ENCODE assay signal across 20 cellular contexts in genomic region chr2:71850306-71850801, GRCh38.
DNase-seq lines count a peak whose midpoint lies in the region; ATAC-seq, FAIRE-seq and TF ChIP-seq lines count a peak whose summit lies in the region.
"Had no signal": no experiment of that assay in that cellular context is flagged by ENCODE, and none has a peak within 500 bp of the region (broad histone marks: within the 10 kb centered on the region; RNA-seq: fewer than 3 reads in every experiment).

No MANE protein-coding gene starts in this region.

- H3K9me3 ChIP-seq in SK-N-SH: no peaks in the 10 kb centered on the region
- H3K9me3 ChIP-seq: BE2C had no signal

- H3F3A ChIP-seq in SK-N-SH (replicated peaks; ENCODE audit: insufficient read depth): no peaks in the 10 kb centered on the region

- H3K36me3 ChIP-seq in SK-N-SH (replicated peaks in 1 of 2; ENCODE audit: control insufficient read depth in 1 of 2, insufficient read depth in 2 of 2, low read length in 1 of 2): no peaks in the 10 kb centered on the region
- H3K36me3 ChIP-seq: BE2C had no signal

- peak; percentile 35 for FAIRE-seq in urothelium cell line (lab: Jason Lieb, UNC)

- CTCF ChIA-PET in SK-N-SH (lab: Yijun Ruan, JAX): interaction anchor here (0.7 to 1.5 kb wide), 4 partner anchors 21 to 300 kb away, joined by 3 read pairs; no protein-coding TSS in a partner anchor

- intact Hi-C loops in left cardiac atrium (cut with DNase I): no loop called here

- peak; percentile 60 for DNase-seq in SK-N-SH
- peak; percentile 53 for DNase-seq in left cardiac atrium
- peak; percentile 5 for DNase-seq in midbrain (lab: John Stamatoyannopoulos, UW)
- DNase-seq in urothelium cell line (ENCODE audit: low spot score): no peak
- DNase-seq in activated T-cell treated with anti-CD3 and anti-CD28 coated beads, Interleukin-2, amount 50 U/mL, for 24 hours: no peak
- DNase-seq: BE2C; Calu3; CD4-positive, alpha-beta T cell; DMS53; HCEC 1CT; NCI-H1092 treated with DMSO at 0.1 percent for 48 hours; NCI-H1694; NCI-H69; NK-92 treated with Interleukin-12 subunit alpha and Interleukin-12 subunit beta, amount 100 ng/mL, for 24 hours; SIG-M5 had no signal

- H3K9me3 Mint-ChIP-seq in activated T-cell treated with anti-CD3 and anti-CD28 coated beads, Interleukin-2, amount 50 U/mL, for 24 hours: no peaks in the 10 kb centered on the region
- H3K9me3 Mint-ChIP-seq: CD4-positive, alpha-beta T cell had no signal

- H3K27me3 Mint-ChIP-seq in activated T-cell treated with anti-CD3 and anti-CD28 coated beads, Interleukin-2, amount 50 U/mL, for 24 hours: peaks cover 15% of the 10 kb centered on the region

- H3K4me3 Mint-ChIP-seq in activated T-cell treated with anti-CD3 and anti-CD28 coated beads, Interleukin-2, amount 50 U/mL, for 24 hours: no peak overlapping the region
- H3K4me3 Mint-ChIP-seq: CD4-positive, alpha-beta T cell had no signal

- no peak overlapping the region for H3K27ac ChIP-seq in SK-N-SH (ENCODE audit: low read depth in 2 of 2, low read length in 1 of 2)
- H3K27ac ChIP-seq: 22Rv1, KMS-11 had no signal

- no peaks in the 10 kb centered on the region for H3K27me3 ChIP-seq in SK-N-SH (ENCODE audit: insufficient read depth)
- H3K27me3 ChIP-seq: BE2C had no signal

- H3K4me1 ChIP-seq in SK-N-SH (ENCODE audit: control insufficient read depth in 1 of 2, insufficient read depth in 2 of 2, low read depth in 1 of 2, low read length in 1 of 2): peaks cover 0 to 18% of the 10 kb centered on the region in 2 experiments; a peak in 1 of 4 replicates
- H3K4me1 ChIP-seq: BE2C had no signal

- 71% methylated on average over 7 of the region's 8 CpGs for WGBS in SK-N-SH (ENCODE audit: low lambda C conversion rate)

- TF ChIP-seq CTCF in SK-N-SH (IDR thresholded peaks at IDR 0.05): no peak

- no peaks in the 10 kb centered on the region for H3K79me2 ChIP-seq in SK-N-SH (ENCODE audit: insufficient read depth)

- no peak for TF ChIP-seq RAD21 in SK-N-SH (IDR thresholded peaks at IDR 0.05; ENCODE audit: low read length)

- H3K9ac ChIP-seq in SK-N-SH: no peak overlapping the region
- H3K9ac ChIP-seq: KMS-11 had no signal

- H3K36me3 Mint-ChIP-seq in activated T-cell treated with anti-CD3 and anti-CD28 coated beads, Interleukin-2, amount 50 U/mL, for 24 hours (ENCODE audit: low read depth): no peaks in the 10 kb centered on the region

- no peaks in the 10 kb centered on the region for H4K20me1 ChIP-seq in SK-N-SH (ENCODE audit: insufficient read depth)

- H3K27ac Mint-ChIP-seq in activated T-cell treated with anti-CD3 and anti-CD28 coated beads, Interleukin-2, amount 50 U/mL, for 24 hours: no peak overlapping the region
- H3K27ac Mint-ChIP-seq: CD4-positive, alpha-beta T cell had no signal

- no peaks in the 10 kb centered on the region for H3K4me1 Mint-ChIP-seq in activated T-cell treated with anti-CD3 and anti-CD28 coated beads, Interleukin-2, amount 50 U/mL, for 24 hours (ENCODE audit: low read depth)

- no peaks in the 10 kb centered on the region for H3K9me2 ChIP-seq in SK-N-SH

- no peak for TF ChIP-seq EP300 in SK-N-SH (IDR thresholded peaks at IDR 0.05; ENCODE audit: borderline replicate concordance in 1 of 2, low read depth in 1 of 2, low read length in 1 of 2)

- POLR2A ChIA-PET in SK-N-SH (lab: Yijun Ruan, JAX): no interaction called here

- H3K4me3 ChIP-seq in SK-N-SH (ENCODE audit: low read depth in 2 of 2, low read length in 1 of 2): no peak overlapping the region

- ATAC-seq in SK-N-SH treated with all-trans-retinoic acid at 6 μM for 48 hours (no peak; the same call in 2 of the 3 replicates), left cardiac atrium (peak; percentile 33 to 60), GM18873 (IDR thresholded peaks at IDR 0.05; ENCODE audit: low FRiP score, unreplicated experiment) (no peak), HG03045 (IDR thresholded peaks at IDR 0.05; ENCODE audit: unreplicated experiment) (no peak)

- H2AFZ ChIP-seq in SK-N-SH (ENCODE audit: low read depth): no peak overlapping the region

- no peak overlapping the region for H3K4me2 ChIP-seq in SK-N-SH
- H3K4me2 ChIP-seq: KMS-11 had no signal

TF ChIP-seq in SK-N-SH, 30 proteins besides CTCF, POLR2A, EP300 and RAD21 (continues in another document):
- TF ChIP-seq MAX (IDR thresholded peaks at IDR 0.05; ENCODE audit: low read depth) (no peak), TEAD4 (IDR thresholded peaks at IDR 0.05; ENCODE audit: borderline replicate concordance, insufficient read depth) (no peak), FOXJ3 (CRISPR knock-in tag; IDR thresholded peaks at IDR 0.05) (no peak), FOSL2 (IDR thresholded peaks at IDR 0.05; ENCODE audit: borderline replicate concordance, low read depth) (no peak)
- TF ChIP-seq, protein P1, sequence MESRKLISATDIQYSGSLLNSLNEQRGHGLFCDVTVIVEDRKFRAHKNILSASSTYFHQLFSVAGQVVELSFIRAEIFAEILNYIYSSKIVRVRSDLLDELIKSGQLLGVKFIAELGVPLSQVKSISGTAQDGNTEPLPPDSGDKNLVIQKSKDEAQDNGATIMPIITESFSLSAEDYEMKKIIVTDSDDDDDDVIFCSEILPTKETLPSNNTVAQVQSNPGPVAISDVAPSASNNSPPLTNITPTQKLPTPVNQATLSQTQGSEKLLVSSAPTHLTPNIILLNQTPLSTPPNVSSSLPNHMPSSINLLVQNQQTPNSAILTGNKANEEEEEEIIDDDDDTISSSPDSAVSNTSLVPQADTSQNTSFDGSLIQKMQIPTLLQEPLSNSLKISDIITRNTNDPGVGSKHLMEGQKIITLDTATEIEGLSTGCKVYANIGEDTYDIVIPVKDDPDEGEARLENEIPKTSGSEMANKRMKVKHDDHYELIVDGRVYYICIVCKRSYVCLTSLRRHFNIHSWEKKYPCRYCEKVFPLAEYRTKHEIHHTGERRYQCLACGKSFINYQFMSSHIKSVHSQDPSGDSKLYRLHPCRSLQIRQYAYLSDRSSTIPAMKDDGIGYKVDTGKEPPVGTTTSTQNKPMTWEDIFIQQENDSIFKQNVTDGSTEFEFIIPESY (IDR thresholded peaks at IDR 0.05; ENCODE audit: borderline replicate concordance, low read depth): no peak

TF ChIP-seq in SK-N-SH treated with all-trans-retinoic acid at 6 μM for 48 hours, 23 proteins besides CTCF, POLR2A, EP300 and RAD21:
- TF ChIP-seq, protein P2, sequence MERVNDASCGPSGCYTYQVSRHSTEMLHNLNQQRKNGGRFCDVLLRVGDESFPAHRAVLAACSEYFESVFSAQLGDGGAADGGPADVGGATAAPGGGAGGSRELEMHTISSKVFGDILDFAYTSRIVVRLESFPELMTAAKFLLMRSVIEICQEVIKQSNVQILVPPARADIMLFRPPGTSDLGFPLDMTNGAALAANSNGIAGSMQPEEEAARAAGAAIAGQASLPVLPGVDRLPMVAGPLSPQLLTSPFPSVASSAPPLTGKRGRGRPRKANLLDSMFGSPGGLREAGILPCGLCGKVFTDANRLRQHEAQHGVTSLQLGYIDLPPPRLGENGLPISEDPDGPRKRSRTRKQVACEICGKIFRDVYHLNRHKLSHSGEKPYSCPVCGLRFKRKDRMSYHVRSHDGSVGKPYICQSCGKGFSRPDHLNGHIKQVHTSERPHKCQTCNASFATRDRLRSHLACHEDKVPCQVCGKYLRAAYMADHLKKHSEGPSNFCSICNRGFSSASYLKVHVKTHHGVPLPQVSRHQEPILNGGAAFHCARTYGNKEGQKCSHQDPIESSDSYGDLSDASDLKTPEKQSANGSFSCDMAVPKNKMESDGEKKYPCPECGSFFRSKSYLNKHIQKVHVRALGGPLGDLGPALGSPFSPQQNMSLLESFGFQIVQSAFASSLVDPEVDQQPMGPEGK (CRISPR knock-in tag; IDR thresholded peaks at IDR 0.05; ENCODE audit: borderline replicate concordance): no peak
- TF ChIP-seq OSR1 (CRISPR knock-in tag; IDR thresholded peaks at IDR 0.05) (no peak), CSDC2 (CRISPR knock-in tag; IDR thresholded peaks at IDR 0.05) (no peak), PPARA (CRISPR knock-in tag; IDR thresholded peaks at IDR 0.05; ENCODE audit: borderline replicate concordance) (no peak), GLIS3 (CRISPR knock-in tag; IDR thresholded peaks at IDR 0.05) (no peak), ZNF70 (CRISPR knock-in tag; IDR thresholded peaks at IDR 0.05) (no peak), ZFP3 (CRISPR knock-in tag; IDR thresholded peaks at IDR 0.05) (no peak), CREB5 (CRISPR knock-in tag; IDR thresholded peaks at IDR 0.05; ENCODE audit: low read depth) (no peak), ZNF8 (CRISPR knock-in tag; IDR thresholded peaks at IDR 0.05) (no peak), RARB (CRISPR knock-in tag; IDR thresholded peaks at IDR 0.05) (no peak), TCF4 (CRISPR knock-in tag; IDR thresholded peaks at IDR 0.05; ENCODE audit: borderline replicate concordance) (no peak), SNAI2 (CRISPR knock-in tag; IDR thresholded peaks at IDR 0.05) (no peak), ISL1 (CRISPR knock-in tag; IDR thresholded peaks at IDR 0.05) (no peak)
- TF ChIP-seq, protein P3, sequence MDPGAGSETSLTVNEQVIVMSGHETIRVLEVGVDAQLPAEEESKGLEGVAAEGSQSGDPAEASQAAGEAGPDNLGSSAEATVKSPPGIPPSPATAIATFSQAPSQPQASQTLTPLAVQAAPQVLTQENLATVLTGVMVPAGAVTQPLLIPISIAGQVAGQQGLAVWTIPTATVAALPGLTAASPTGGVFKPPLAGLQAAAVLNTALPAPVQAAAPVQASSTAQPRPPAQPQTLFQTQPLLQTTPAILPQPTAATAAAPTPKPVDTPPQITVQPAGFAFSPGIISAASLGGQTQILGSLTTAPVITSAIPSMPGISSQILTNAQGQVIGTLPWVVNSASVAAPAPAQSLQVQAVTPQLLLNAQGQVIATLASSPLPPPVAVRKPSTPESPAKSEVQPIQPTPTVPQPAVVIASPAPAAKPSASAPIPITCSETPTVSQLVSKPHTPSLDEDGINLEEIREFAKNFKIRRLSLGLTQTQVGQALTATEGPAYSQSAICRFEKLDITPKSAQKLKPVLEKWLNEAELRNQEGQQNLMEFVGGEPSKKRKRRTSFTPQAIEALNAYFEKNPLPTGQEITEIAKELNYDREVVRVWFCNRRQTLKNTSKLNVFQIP (CRISPR knock-in tag; IDR thresholded peaks at IDR 0.05; ENCODE audit: borderline replicate concordance, low read depth): no peak

Comparison
In these comparisons a context has a peak if more than half of its experiments do, and no peak if none do; other contexts are left out.
1. DNase-seq: peak in SK-N-SH (single experiment), left cardiac atrium (single experiment) and midbrain (single experiment); none in urothelium cell line (single experiment) and activated T-cell treated with anti-CD3 and anti-CD28 coated beads, Interleukin-2, amount 50 U/mL, for 24 hours (single experiment).
2. ATAC-seq: peak in left cardiac atrium (2 of 2); none in SK-N-SH treated with all-trans-retinoic acid at 6 μM for 48 hours (single experiment), GM18873 (single experiment) and HG03045 (single experiment).